In genomic region chr4:41214158-41215146, GRCh38 we compare ENCODE assay signal across 8 cellular contexts. TPM values are rescaled to one million over a fixed set of nuclear protein-coding genes. Genes with fewer than 3 reads are reported as not detected.
DNase-seq lines count a peak whose midpoint lies in the region; ATAC-seq, FAIRE-seq and TF ChIP-seq lines count a peak whose summit lies in the region.

APBB2 (minus strand) TSS chr4:41214542; CDS start chr4:41033254, 181,288 bp downstream.

- H2AFZ ChIP-seq in PC-9, result peak within 1 kb of the TSS; percentile 85

- H3K79me2 ChIP-seq in PC-9 (ENCODE audit: low read depth), result peaks cover 30% of the 10 kb centered on the region

- CTCF ChIA-PET in PC-9 (lab: Charles Lee), result interaction anchor here (0.6 to 1.0 kb wide), 18 partner anchors 10 to 671 kb away, joined by 3 to 14 read pairs (median 5); no protein-coding TSS in a partner anchor

- TF ChIP-seq CTCF in PC-9 (conservative IDR thresholded peaks at IDR 0.05) (peak; percentile 77), glutamatergic neuron (IDR thresholded peaks at IDR 0.05; ENCODE audit: partially characterized antibody, unreplicated experiment) (peak; percentile 76)

- H3K36me3 ChIP-seq in PC-9 (ENCODE audit: low read depth), result no peaks in the 10 kb centered on the region

- H3K4me3 Mint-ChIP-seq in activated naive CD8-positive, alpha-beta T cell treated with anti-CD3 and anti-CD28 coated beads, Interleukin-2, amount 10 ng/mL, durations not matched to agents 7 days and 5 days, result peak within 1 kb of the TSS; percentile 87
- H3K4me3 Mint-ChIP-seq in glutamatergic neuron (ENCODE audit: unreplicated experiment), result peak within 1 kb of the TSS; percentile 98

- H3K9me3 ChIP-seq in PC-9 (ENCODE audit: insufficient read depth, low read depth), result no peaks in the 10 kb centered on the region

- no peaks in the 10 kb centered on the region for H4K20me1 ChIP-seq in PC-9 (ENCODE audit: insufficient read depth)

- H3K9me3 Mint-ChIP-seq in activated naive CD8-positive, alpha-beta T cell treated with anti-CD3 and anti-CD28 coated beads, Interleukin-2, amount 10 ng/mL, durations not matched to agents 7 days and 5 days, result no peaks in the 10 kb centered on the region
- H3K9me3 Mint-ChIP-seq in glutamatergic neuron (ENCODE audit: unreplicated experiment), result peaks cover 4% of the 10 kb centered on the region

- in situ Hi-C loops in G401 (cut with HindIII; ENCODE audit: low sequenced_read_pairs), result loop anchor here (25.0 kb wide), 1 partner anchor 277 kb away; no protein-coding TSS in a partner anchor

- intact Hi-C loops in PC-9 (cut with micrococcal nuclease; ENCODE audit: unreplicated experiment), result loop anchor here (1.0 to 5.0 kb wide), 5 partner anchors 157 to 462 kb away; no protein-coding TSS in a partner anchor

- DNase-seq in G401 (ENCODE audit: low spot score), result peak; percentile 90
- DNase-seq in Jurkat, Clone E6-1 (ENCODE audit: low read depth, low spot score), result peak; percentile 68
- DNase-seq in PC-9, result peak; percentile 89 to 95
- peak; percentile 77 for DNase-seq in activated naive CD8-positive, alpha-beta T cell treated with anti-CD3 and anti-CD28 coated beads, Interleukin-2, amount 10 ng/mL, durations not matched to agents 7 days and 5 days
- DNase-seq in glutamatergic neuron, result peak; percentile 98
- DNase-seq in nucleus accumbens (lab: John Stamatoyannopoulos, UW), result peak; percentile 53 to 97 (median 92)
- DNase-seq in urothelium cell line (ENCODE audit: low spot score), result peak; percentile 98

- peaks cover 30% of the 10 kb centered on the region for H3K4me1 ChIP-seq in PC-9 (replicated peaks; ENCODE audit: insufficient read depth)

- H3K4me1 Mint-ChIP-seq in activated naive CD8-positive, alpha-beta T cell treated with anti-CD3 and anti-CD28 coated beads, Interleukin-2, amount 10 ng/mL, durations not matched to agents 7 days and 5 days, result peaks cover 26% of the 10 kb centered on the region
- peaks cover 20% of the 10 kb centered on the region for H3K4me1 Mint-ChIP-seq in glutamatergic neuron (ENCODE audit: low read depth, unreplicated experiment)

- peak within 1 kb of the TSS; percentile 21 for H3K27ac Mint-ChIP-seq in activated naive CD8-positive, alpha-beta T cell treated with anti-CD3 and anti-CD28 coated beads, Interleukin-2, amount 10 ng/mL, durations not matched to agents 7 days and 5 days
- H3K27ac Mint-ChIP-seq in glutamatergic neuron (ENCODE audit: unreplicated experiment), result peak within 1 kb of the TSS; percentile 87

- no peaks in the 10 kb centered on the region for H3K9me2 ChIP-seq in PC-9 (ENCODE audit: insufficient read depth)

- H3K36me3 Mint-ChIP-seq in activated naive CD8-positive, alpha-beta T cell treated with anti-CD3 and anti-CD28 coated beads, Interleukin-2, amount 10 ng/mL, durations not matched to agents 7 days and 5 days, result no peaks in the 10 kb centered on the region
- H3K36me3 Mint-ChIP-seq in glutamatergic neuron (ENCODE audit: unreplicated experiment), result no peaks in the 10 kb centered on the region

- H3K4me2 ChIP-seq in PC-9, result peak within 1 kb of the TSS; percentile 99

- H3F3A ChIP-seq in PC-9 (ENCODE audit: insufficient read depth, low read depth), result peaks cover 17% of the 10 kb centered on the region

- TSS peak; percentile 11 for BruUV-seq in PC-9 (replicated peaks; lab: Mats Ljungman, UMichigan)

- H3K27me3 Mint-ChIP-seq in activated naive CD8-positive, alpha-beta T cell treated with anti-CD3 and anti-CD28 coated beads, Interleukin-2, amount 10 ng/mL, durations not matched to agents 7 days and 5 days, result peaks cover 53% of the 10 kb centered on the region
- H3K27me3 Mint-ChIP-seq in glutamatergic neuron (ENCODE audit: unreplicated experiment), result peaks cover 6% of the 10 kb centered on the region

- peak; percentile 56 for FAIRE-seq in urothelium cell line (lab: Jason Lieb, UNC)

- H3K27ac ChIP-seq in PC-9, result peak within 1 kb of the TSS; percentile 38; the same call in 1 of the 2 replicates

- POLR2A ChIA-PET in PC-9 (lab: Charles Lee; ENCODE audit: unreplicated experiment), result interaction anchor here (0.5 to 1.0 kb wide), 3 partner anchors 39 to 55 kb away, joined by 3 to 4 read pairs (median 3); partner anchors contain the start of gene UCHL1
- POLR2A ChIA-PET in activated naive CD8-positive, alpha-beta T cell treated with anti-CD3 and anti-CD28 coated beads, Interleukin-2, amount 10 ng/mL, durations not matched to agents 7 days and 5 days (lab: Charles Lee), result interaction anchor here (1.0 kb wide), 1 partner anchor 289 kb away, joined by 3 read pairs; no protein-coding TSS in a partner anchor

- peak within 1 kb of the TSS; percentile 65 for H3K4me3 ChIP-seq in Jurkat, Clone E6-1 (ENCODE audit: low read length)
- peak within 1 kb of the TSS; percentile 86 for H3K4me3 ChIP-seq in PC-9

- ATAC-seq in GM21737 (IDR thresholded peaks at IDR 0.05; ENCODE audit: unreplicated experiment), result peak; percentile 52
- peak; percentile 57 for ATAC-seq in activated naive CD8-positive, alpha-beta T cell treated with anti-CD3 and anti-CD28 coated beads, Interleukin-2, amount 10 ng/mL, durations not matched to agents 7 days and 5 days (ENCODE audit: low read depth)

- H3K27me3 ChIP-seq in PC-9 (ENCODE audit: insufficient read depth, low read depth), result no peaks in the 10 kb centered on the region

RNA-seq across cellular contexts. Expression of gene APBB2, which starts in this region (rescaled TPM):
- total RNA-seq in G401 (2014; rRNA removed; shearing (Covaris generic)), result 23.1 and 29.7 TPM in 2 replicates
- polyA plus RNA-seq in Jurkat, Clone E6-1 (2012; ENCODE audit: insufficient read depth, insufficient read length), result 16.3 TPM
- total RNA-seq in PC-9 (2021) (33.6 and 46.0 TPM in 2 replicates), glutamatergic neuron (ENCODE audit: unreplicated experiment) (117 TPM)
- 1 to 10 TPM in 1 of 2 experiments, under 1 TPM in 1; 0.96 to 2.0 TPM for total RNA-seq in activated naive CD8-positive, alpha-beta T cell treated with anti-CD3 and anti-CD28 coated beads, Interleukin-2, amount 10 ng/mL, durations not matched to agents 7 days and 5 days

Comparison
In these comparisons a context has a peak if more than half of its experiments do, and no peak if none do; other contexts are left out.
1. Peak in every context shown above with its lines: DNase-seq, ATAC-seq, H3K4me3 ChIP-seq and H3K27ac ChIP-seq.